21 cellular contexts compared by ENCODE assay signal in genomic region chr2:106129150-106129549, GRCh38.
"Had no signal": no experiment of that assay in that cellular context is flagged by ENCODE, and none has a peak within 500 bp of the region (broad histone marks: within the 10 kb centered on the region; RNA-seq: fewer than 3 reads in every experiment).

No MANE protein-coding gene starts in this region.

- H3K27me3 Mint-ChIP-seq: activated naive CD8-positive, alpha-beta T cell treated with anti-CD3 and anti-CD28 coated beads, Interleukin-2, amount 50 U/mL, for 24 hours; brain; stimulated activated naive CD8-positive, alpha-beta T cell treated with anti-CD3 and anti-CD28 coated beads, Interleukin-15, Interleukin-2, amounts not matched to agents 100 ng/mL and 50 ng/mL, for 24 hours had no signal

- H3K27ac ChIP-seq: foreskin keratinocyte, left lung, prostate gland, right atrium auricular region, tibial nerve, VCaP had no signal

- H3K27me3 ChIP-seq: foreskin keratinocyte, left lung, right atrium auricular region, tibial nerve had no signal

- H3K4me3 Mint-ChIP-seq: activated naive CD8-positive, alpha-beta T cell treated with anti-CD3 and anti-CD28 coated beads, Interleukin-2, amount 50 U/mL, for 24 hours; brain; endodermal cell; stimulated activated naive CD8-positive, alpha-beta T cell treated with anti-CD3 and anti-CD28 coated beads, Interleukin-15, Interleukin-2, amounts not matched to agents 100 ng/mL and 50 ng/mL, for 24 hours had no signal

- H3K36me3 ChIP-seq: prostate gland, right atrium auricular region had no signal

- FAIRE-seq: colon, urothelium cell line had no signal

- H3K9me3 Mint-ChIP-seq: activated naive CD8-positive, alpha-beta T cell treated with anti-CD3 and anti-CD28 coated beads, Interleukin-2, amount 50 U/mL, for 24 hours; brain; endodermal cell; stimulated activated naive CD8-positive, alpha-beta T cell treated with anti-CD3 and anti-CD28 coated beads, Interleukin-15, Interleukin-2, amounts not matched to agents 100 ng/mL and 50 ng/mL, for 24 hours had no signal

- H3K27ac Mint-ChIP-seq: activated naive CD8-positive, alpha-beta T cell treated with anti-CD3 and anti-CD28 coated beads, Interleukin-2, amount 50 U/mL, for 24 hours; brain; endodermal cell; stimulated activated naive CD8-positive, alpha-beta T cell treated with anti-CD3 and anti-CD28 coated beads, Interleukin-15, Interleukin-2, amounts not matched to agents 100 ng/mL and 50 ng/mL, for 24 hours had no signal

- DNase-seq: activated CD4-positive, alpha-beta T cell treated with anti-CD3 and anti-CD28 coated beads, Interleukin-2, amount 50 U/mL, for 1 hour; activated CD4-positive, CD25-positive, alpha-beta regulatory T cell treated with anti-CD3 and anti-CD28 coated beads, Interleukin-2, amount 50 U/mL, for 72 hours; activated CD8-positive, alpha-beta memory T cell treated with anti-CD3 and anti-CD28 coated beads, Interleukin-2, amount 50 U/mL, for 4 hours; activated naive CD8-positive, alpha-beta T cell treated with anti-CD3 and anti-CD28 coated beads, Interleukin-2, amount 50 U/mL, for 24 hours; anterior cingulate cortex; caudate nucleus; endodermal cell; foreskin keratinocyte; left lung; midbrain; stimulated activated CD4-positive, alpha-beta T cell treated with anti-CD3 and anti-CD28 coated beads, Interleukin-15, amount 100 ng/mL, for 24 hours; stimulated activated CD4-positive, alpha-beta T cell treated with anti-CD3 and anti-CD28 coated beads, Interleukin-2, amount 100 ng/mL, for 48 hours had no signal

- H3K4me1 ChIP-seq: prostate gland, right atrium auricular region had no signal

- H3K9me3 ChIP-seq: left lung, prostate gland, right atrium auricular region, tibial nerve had no signal

- H3K4me3 ChIP-seq: left lung, prostate gland, right atrium auricular region, skin epidermis, tibial nerve had no signal

- ATAC-seq: activated naive CD8-positive, alpha-beta T cell treated with anti-CD3 and anti-CD28 coated beads, Interleukin-2, amount 50 U/mL, for 24 hours; foreskin keratinocyte; left lung had no signal

- H3K4me1 Mint-ChIP-seq: endodermal cell had no signal
